2 cellular contexts compared by ENCODE assay signal in genomic region chr14:37602605-37603453, GRCh38.
TF ChIP-seq lines count a peak whose summit lies in the region.

No MANE protein-coding gene starts in this region.

TF ChIP-seq in A549, 52 proteins besides CTCF, POLR2A, EP300 and RAD21:
- TF ChIP-seq, protein P1, sequence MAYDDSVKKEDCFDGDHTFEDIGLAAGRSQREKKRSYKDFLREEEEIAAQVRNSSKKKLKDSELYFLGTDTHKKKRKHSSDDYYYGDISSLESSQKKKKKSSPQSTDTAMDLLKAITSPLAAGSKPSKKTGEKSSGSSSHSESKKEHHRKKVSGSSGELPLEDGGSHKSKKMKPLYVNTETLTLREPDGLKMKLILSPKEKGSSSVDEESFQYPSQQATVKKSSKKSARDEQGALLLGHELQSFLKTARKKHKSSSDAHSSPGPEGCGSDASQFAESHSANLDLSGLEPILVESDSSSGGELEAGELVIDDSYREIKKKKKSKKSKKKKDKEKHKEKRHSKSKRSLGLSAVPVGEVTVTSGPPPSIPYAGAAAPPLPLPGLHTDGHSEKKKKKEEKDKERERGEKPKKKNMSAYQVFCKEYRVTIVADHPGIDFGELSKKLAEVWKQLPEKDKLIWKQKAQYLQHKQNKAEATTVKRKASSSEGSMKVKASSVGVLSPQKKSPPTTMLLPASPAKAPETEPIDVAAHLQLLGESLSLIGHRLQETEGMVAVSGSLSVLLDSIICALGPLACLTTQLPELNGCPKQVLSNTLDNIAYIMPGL (CRISPR knock-in tag; IDR thresholded peaks at IDR 0.05; ENCODE audit: borderline replicate concordance), result no peak
- TF ChIP-seq RNF2 (IDR thresholded peaks at IDR 0.05; ENCODE audit: borderline replicate concordance, low read depth), result no peak
- TF ChIP-seq RCOR1 (IDR thresholded peaks at IDR 0.05; ENCODE audit: low read depth, low read length), result no peak
- TF ChIP-seq, protein P2, sequence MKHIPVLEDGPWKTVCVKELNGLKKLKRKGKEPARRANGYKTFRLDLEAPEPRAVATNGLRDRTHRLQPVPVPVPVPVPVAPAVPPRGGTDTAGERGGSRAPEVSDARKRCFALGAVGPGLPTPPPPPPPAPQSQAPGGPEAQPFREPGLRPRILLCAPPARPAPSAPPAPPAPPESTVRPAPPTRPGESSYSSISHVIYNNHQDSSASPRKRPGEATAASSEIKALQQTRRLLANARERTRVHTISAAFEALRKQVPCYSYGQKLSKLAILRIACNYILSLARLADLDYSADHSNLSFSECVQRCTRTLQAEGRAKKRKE (CRISPR knock-in tag; IDR thresholded peaks at IDR 0.05; ENCODE audit: low read depth), result no peak
- no peak for TF ChIP-seq SMC3 (IDR thresholded peaks at IDR 0.05)
- no peak for TF ChIP-seq MAZ (IDR thresholded peaks at IDR 0.05; ENCODE audit: borderline replicate concordance, low read depth, low read length)
- no peak for TF ChIP-seq EHF (CRISPR knock-in tag; IDR thresholded peaks at IDR 0.05)

TF ChIP-seq in H1, 55 proteins besides CTCF, POLR2A, EP300 and RAD21:
- TF ChIP-seq, protein P3, sequence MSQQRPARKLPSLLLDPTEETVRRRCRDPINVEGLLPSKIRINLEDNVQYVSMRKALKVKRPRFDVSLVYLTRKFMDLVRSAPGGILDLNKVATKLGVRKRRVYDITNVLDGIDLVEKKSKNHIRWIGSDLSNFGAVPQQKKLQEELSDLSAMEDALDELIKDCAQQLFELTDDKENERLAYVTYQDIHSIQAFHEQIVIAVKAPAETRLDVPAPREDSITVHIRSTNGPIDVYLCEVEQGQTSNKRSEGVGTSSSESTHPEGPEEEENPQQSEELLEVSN (IDR thresholded peaks at IDR 0.05), result peak; percentile 59
- TF ChIP-seq MAFK (IDR thresholded peaks at IDR 0.05; ENCODE audit: low read depth, low read length), result no peak
